ENCODE assay signal across 16 cellular contexts in genomic region chr11:11458523-11458922, GRCh38.
DNase-seq lines count a peak whose midpoint lies in the region; ATAC-seq lines count a peak whose summit lies in the region.
"Had no signal": no experiment of that assay in that cellular context is flagged by ENCODE, and none has a peak within 500 bp of the region (broad histone marks: within the 10 kb centered on the region; RNA-seq: fewer than 3 reads in every experiment).

No MANE protein-coding gene starts in this region.

- in situ Hi-C loops in G401 (cut with HindIII; ENCODE audit: low sequenced_read_pairs), result no loop called here

- no peaks in the 10 kb centered on the region for H3K9me3 ChIP-seq in neuronal stem cell (replicated peaks in 1 of 2; ENCODE audit: control insufficient read depth in 2 of 2, insufficient read depth in 1 of 2, low read depth in 1 of 2, low read length in 2 of 2)
- H3K9me3 ChIP-seq: BE2C, HAP-1 had no signal

- no peak overlapping the region for H2AK5ac ChIP-seq in neuronal stem cell (ENCODE audit: low read depth, low read length)

- H3K27me3 ChIP-seq in neuronal stem cell (ENCODE audit: control insufficient read depth in 3 of 3, insufficient read depth in 3 of 3, low read depth in 1 of 3, low read length in 3 of 3), result no peaks in the 10 kb centered on the region

- H3K14ac ChIP-seq in neuronal stem cell (ENCODE audit: low read length), result peak overlapping the region; percentile 12

- H3K27ac ChIP-seq in neuronal stem cell (replicated peaks; ENCODE audit: low read length), result no peak overlapping the region
- H3K27ac ChIP-seq: C4-2B had no signal

- no peak overlapping the region for H2AFZ ChIP-seq in neuronal stem cell (ENCODE audit: low read length)

- no CpG with 5 or more reads among the region's 8 CpGs for WGBS in neuronal stem cell (ENCODE audit: extremely low coverage in 2 of 2, insufficient read length in 2 of 2, insufficient replicate concordance in 1 of 2), 2 donors

- no peak overlapping the region for H3K4me3 ChIP-seq in neuronal stem cell (ENCODE audit: low read length in 2 of 2)
- H3K4me3 ChIP-seq: HAP-1 had no signal

- no peak overlapping the region for H2BK120ac ChIP-seq in neuronal stem cell (ENCODE audit: low read depth, low read length)

- no peak overlapping the region for H4K8ac ChIP-seq in neuronal stem cell (ENCODE audit: low read depth, low read length)

- DNase-seq in G401 (ENCODE audit: low spot score) (peak; percentile 37), NCI-H1694 (lab: John Stamatoyannopoulos, UW) (peak; percentile 12), cerebellar cortex (ENCODE audit: low spot score) (peak; percentile 18), neuronal stem cell (ENCODE audit: low spot score) (no peak), SW 1271 (lab: John Stamatoyannopoulos, UW) (no peak)
- DNase-seq: BE2C; CD4-positive, alpha-beta memory T cell; DND-41; GF-D8; GOT3; HFFc6 had no signal

- H3K4ac ChIP-seq in neuronal stem cell (ENCODE audit: low read length), result no peak overlapping the region

- H3K23ac ChIP-seq in neuronal stem cell (ENCODE audit: low read depth, low read length, poor library complexity), result no peak overlapping the region

- no peak overlapping the region for H3K9ac ChIP-seq in neuronal stem cell (ENCODE audit: low read depth, low read length, poor library complexity)

- no peaks in the 10 kb centered on the region for H3K79me1 ChIP-seq in neuronal stem cell (ENCODE audit: low read depth, low read length)

- no peaks in the 10 kb centered on the region for H3K36me3 ChIP-seq in neuronal stem cell (replicated peaks in 1 of 2; ENCODE audit: control insufficient read depth in 2 of 2, insufficient read depth in 2 of 2, low read length in 2 of 2)
- H3K36me3 ChIP-seq: BE2C, HAP-1 had no signal

- H2BK5ac ChIP-seq in neuronal stem cell (ENCODE audit: low read length), result peak overlapping the region; percentile 58

- H3K18ac ChIP-seq in neuronal stem cell (ENCODE audit: low read length), result peak overlapping the region; percentile 67

- no peak overlapping the region for H2BK15ac ChIP-seq in neuronal stem cell (ENCODE audit: low read length)

- ATAC-seq in GM18861 (IDR thresholded peaks at IDR 0.05; ENCODE audit: unreplicated experiment), result no peak
- no peak for ATAC-seq in GM18858 (IDR thresholded peaks at IDR 0.05; ENCODE audit: unreplicated experiment)
- ATAC-seq: HepG2 had no signal

- peaks cover 0 to 6% of the 10 kb centered on the region in 2 donors for H3K4me1 ChIP-seq in neuronal stem cell (ENCODE audit: control insufficient read depth in 2 of 2, insufficient read depth in 1 of 2, low read depth in 1 of 2, low read length in 2 of 2)

- H4K91ac ChIP-seq in neuronal stem cell (ENCODE audit: low read depth, low read length, poor library complexity), result no peak overlapping the region

- no peak overlapping the region for H3K4me2 ChIP-seq in neuronal stem cell (ENCODE audit: insufficient read depth, low read length, poor library complexity, severe bottlenecking)

- H2BK12ac ChIP-seq in neuronal stem cell (ENCODE audit: low read length), result no peak overlapping the region

Comparison
In these comparisons a context has a peak if more than half of its experiments do, and no peak if none do; other contexts are left out.
1. DNase-seq: peak in G401 (single experiment), NCI-H1694 (single experiment) and cerebellar cortex (single experiment); none in neuronal stem cell (single experiment) and SW 1271 (0 of 2).